ENCODE assay signal across 8 cellular contexts in the genomic region with DNA sequence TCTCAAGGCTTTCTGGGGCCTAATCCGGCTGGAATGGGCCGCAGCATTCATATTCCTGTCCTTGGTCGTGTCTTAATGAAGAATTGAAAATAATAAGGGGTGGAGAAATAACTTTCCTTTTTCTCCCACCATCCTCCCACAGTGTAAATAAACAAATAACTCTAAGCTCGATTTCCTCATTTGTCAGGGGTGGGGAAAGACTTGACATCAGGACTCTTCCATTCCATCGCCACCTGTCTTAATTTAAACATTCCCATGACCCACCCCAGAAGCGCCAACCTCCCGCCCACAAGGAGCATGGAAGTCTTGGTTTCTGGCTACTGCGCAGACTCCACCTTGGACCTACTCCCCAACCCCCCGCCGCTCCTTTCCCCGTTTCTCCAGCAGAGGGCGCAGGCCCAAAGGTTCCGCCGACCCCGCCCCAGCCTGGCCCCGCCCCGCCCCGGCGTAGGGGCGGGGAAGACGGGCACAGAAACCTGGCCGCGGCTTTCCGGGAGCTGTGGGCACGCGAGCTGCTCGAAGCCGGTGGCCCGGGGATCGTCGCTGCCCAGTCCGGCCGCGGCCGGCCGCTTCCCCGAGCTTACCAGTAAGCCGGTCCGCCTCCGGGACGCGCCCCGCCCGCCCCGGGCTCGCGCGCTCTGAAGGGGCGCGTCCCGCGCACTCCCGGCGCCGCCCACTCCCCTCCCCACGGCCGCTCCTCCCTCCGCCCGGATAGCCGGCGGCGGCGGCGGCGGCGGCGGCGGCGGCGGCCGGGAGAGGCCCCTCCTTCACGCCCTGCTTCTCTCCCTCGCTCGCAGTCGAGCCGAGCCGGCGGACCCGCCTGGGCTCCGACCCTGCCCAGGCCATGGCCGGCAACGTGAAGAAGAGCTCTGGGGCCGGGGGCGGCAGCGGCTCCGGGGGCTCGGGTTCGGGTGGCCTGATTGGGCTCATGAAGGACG.
DNase-seq lines count a peak whose midpoint lies in the region; ATAC-seq and TF ChIP-seq lines count a peak whose summit lies in the region.

A gene (plus strand): TSS at position 766 of the 938 bp plus-strand sequence. CDS start 79 bp downstream, at position 845.

- H3K4me3 ChIP-seq in astrocyte of the cerebellum (ENCODE audit: low read depth, low read length), result peak within 1 kb of the TSS; percentile 93

- ATAC-seq in GM18505 (IDR thresholded peaks at IDR 0.05; ENCODE audit: unreplicated experiment), result peak; percentile 78
- ATAC-seq in HG02943 (IDR thresholded peaks at IDR 0.05; ENCODE audit: low read depth, unreplicated experiment), result peak; percentile 79

- TF ChIP-seq CTCF in astrocyte of the cerebellum (IDR thresholded peaks at IDR 0.05; ENCODE audit: low read depth, low read length, missing control alignments), result peak; percentile 87

- in situ Hi-C loops in astrocyte of the cerebellum (cut with HindIII; ENCODE audit: low sequenced_read_pairs), result no loop called here

- peak; percentile 61 for TF ChIP-seq POLR2A in GM18505 (IDR thresholded peaks at IDR 0.05; ENCODE audit: borderline replicate concordance, extremely low read depth, insufficient read depth, insufficient read length)

- DNase-seq in NCI-H2029 (lab: John Stamatoyannopoulos, UW) (peak; percentile 87), T-helper 9 cell (peak; percentile 99), astrocyte of the cerebellum (ENCODE audit: low read depth) (peak; percentile 70), hippocampal formation (lab: John Stamatoyannopoulos, UW) (peak; percentile 77 to 93), retina (peak; percentile 96), cortex of kidney (lab: John Stamatoyannopoulos, UW) (no peak)
